In genomic region chr3:71742621-71743020, GRCh38 we compare ENCODE assay signal across 35 cellular contexts. TPM values are rescaled to one million over a fixed set of nuclear protein-coding genes. Genes with fewer than 3 reads are reported as not detected.
"Had no signal": no experiment of that assay in that cellular context is flagged by ENCODE, and none has a peak within 500 bp of the region (broad histone marks: within the 10 kb centered on the region; RNA-seq: fewer than 3 reads in every experiment).

No MANE protein-coding gene starts in this region.

- H3K4me1 ChIP-seq: adrenal gland, ascending aorta had no signal

- H3K4me3 ChIP-seq: adrenal gland, ascending aorta, cardiac muscle cell had no signal

- H3K36me3 ChIP-seq: adrenal gland, ascending aorta, cardiac muscle cell had no signal

- H3K27ac ChIP-seq: adrenal gland, ascending aorta, cardiac muscle cell, VCaP had no signal

- DNase-seq: activated B cell treated with CpG ODN at 0.5 μM for 24 hours; activated CD4-positive, alpha-beta memory T cell treated with anti-CD3 and anti-CD28 coated beads for 36 hours; activated CD4-positive, alpha-beta T cell treated with anti-CD3 and anti-CD28 coated beads for 4 hours; activated CD4-positive, alpha-beta T cell treated with anti-CD3 and anti-CD28 coated beads, Interleukin-2, amount 10 ng/mL, durations not matched to agents 24 days and 14 days; activated CD4-positive, alpha-beta T cell treated with anti-CD3 and anti-CD28 coated beads, Interleukin-2, amount 50 U/mL, for 1 hour; activated CD4-positive, alpha-beta T cell treated with anti-CD3 and anti-CD28 coated beads, Interleukin-2, amount 50 U/mL, for 4 hours; activated CD4-positive, CD25-positive, alpha-beta regulatory T cell treated with anti-CD3 and anti-CD28 coated beads, Interleukin-2, amount 50 U/mL, for 72 hours; activated CD8-positive, alpha-beta memory T cell treated with anti-CD3 and anti-CD28 coated beads, Interleukin-2, amount 50 U/mL, for 4 hours; activated CD8-positive, alpha-beta T cell treated with anti-CD3 and anti-CD28 coated beads for 36 hours; activated effector memory CD4-positive, alpha-beta T cell treated with anti-CD3 and anti-CD28 coated beads, Interleukin-2, amount 50 U/mL, for 16 hours; activated gamma-delta T cell treated with Interleukin-2 at 50 U/mL for 16 hours; activated naive CD4-positive, alpha-beta T cell; activated naive CD4-positive, alpha-beta T cell treated with anti-CD3 and anti-CD28 coated beads for 36 hours; activated naive CD4-positive, alpha-beta T cell treated with anti-CD3 and anti-CD28 coated beads, Interleukin-2, amount 50 U/mL, for 16 hours; activated naive CD8-positive, alpha-beta T cell treated with anti-CD3 and anti-CD28 coated beads for 36 hours; activated T-cell treated with anti-CD3 and anti-CD28 coated beads for 4 hours; activated T-cell treated with anti-CD3 and anti-CD28 coated beads, Interleukin-2, amount 50 U/mL, for 1 hour; activated T-cell treated with anti-CD3 and anti-CD28 coated beads, Interleukin-2, amount 50 U/mL, for 4 hours; activated T-cell treated with anti-CD3 and anti-CD28 coated beads, Interleukin-2, amount 50 U/mL, for 72 hours; adrenal gland; amniotic stem cell; caudate nucleus; cerebellar nuclear complex; T-helper 1 cell; T-helper 2 cell; T-helper 9 cell had no signal

- ATAC-seq: activated CD8-positive, alpha-beta T cell treated with anti-CD3 and anti-CD28 coated beads for 36 hours; activated naive CD4-positive, alpha-beta T cell treated with anti-CD3 and anti-CD28 coated beads, Interleukin-2, amount 50 U/mL, for 72 hours; activated T-cell treated with anti-CD3 and anti-CD28 coated beads, Interleukin-2, amount 50 U/mL, for 4 hours; activated T-cell treated with anti-CD3 and anti-CD28 coated beads, Interleukin-2, amount 50 U/mL, for 72 hours; activated T-helper 17 cell treated with anti-CD3 and anti-CD28 coated beads, Interleukin-2, amount 50 U/mL, for 72 hours had no signal

- FAIRE-seq: bronchial epithelial cell, TTC549 had no signal

RNA-seq across cellular contexts. Expression of gene GPR27, which starts 11.0 kb away (rescaled TPM):
- total RNA-seq: activated B cell treated with CpG ODN at 0.5 μM for 24 hours had no signal

RNA-seq across cellular contexts. Expression of gene PROK2, which starts 42.3 kb away (rescaled TPM):
- total RNA-seq: activated B cell treated with CpG ODN at 0.5 μM for 24 hours; activated CD4-positive, alpha-beta T cell treated with anti-CD3 and anti-CD28 coated beads, Interleukin-2, amount 10 ng/mL, durations not matched to agents 24 days and 14 days; activated naive CD4-positive, alpha-beta T cell treated with anti-CD3 and anti-CD28 coated beads, Interleukin-2, amount 50 U/mL, for 72 hours; activated T-helper 1 cell treated with anti-CD3 and anti-CD28 coated beads, Interleukin-12 subunit alpha, Interleukin-12 subunit beta, Interleukin-2, Interleukin-4 antibody, amounts not matched to agents 30 ng/mL and 10 ng/mL and 1 ng/mL, durations not matched to agents 14 hours and 24 hours and 36 hours; ascending aorta; bronchial epithelial cell; cardiac muscle cell; chondrocyte had no signal
- polyA plus RNA-seq: cardiac muscle cell had no signal
